ENCODE assay signal across 8 cellular contexts in the genomic region with DNA sequence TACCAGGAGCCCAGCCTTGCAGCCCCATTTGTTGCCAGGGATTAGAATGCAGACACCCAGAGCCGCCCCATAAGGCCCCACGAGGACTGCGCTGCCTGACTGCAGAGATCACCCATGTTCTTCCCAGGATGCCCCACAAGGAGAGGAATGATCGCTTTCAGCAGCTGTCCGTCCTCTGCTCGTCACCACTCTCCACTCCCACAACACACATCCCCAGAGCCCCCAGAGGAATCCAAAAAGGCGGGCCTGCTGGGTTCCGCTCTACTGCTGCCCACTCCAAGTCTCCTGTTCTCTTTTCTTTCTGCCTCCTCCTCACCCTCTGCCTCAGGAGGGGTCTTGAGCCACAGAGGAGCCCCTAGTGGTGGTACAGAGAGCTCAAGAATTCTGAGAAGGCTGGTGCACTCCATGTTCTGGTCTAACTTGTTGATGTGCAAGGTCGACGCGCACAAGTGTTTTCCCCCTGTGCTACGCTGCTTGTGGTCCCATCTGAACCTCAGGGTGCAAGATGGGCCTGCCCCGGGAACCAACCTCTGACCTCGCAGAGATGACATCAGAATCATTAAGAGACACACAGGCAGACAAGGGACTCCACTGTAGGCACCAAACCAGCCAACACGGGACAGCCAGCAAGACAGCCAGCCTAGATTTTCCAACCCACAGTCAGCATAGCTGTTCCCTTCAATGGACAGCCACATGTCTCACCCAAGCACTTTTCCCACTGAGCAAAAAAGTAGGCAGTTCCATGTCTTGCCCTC.
DNase-seq lines count a peak whose midpoint lies in the region; ATAC-seq, FAIRE-seq and TF ChIP-seq lines count a peak whose summit lies in the region.

No MANE protein-coding gene starts in this region.

- no peaks in the 10 kb centered on the region for H3K36me3 ChIP-seq in DOHH2 (ENCODE audit: control insufficient read depth, low read length)
- H3K36me3 ChIP-seq in RWPE2 (ENCODE audit: low read depth), result peaks cover 22% of the 10 kb centered on the region
- no peaks in the 10 kb centered on the region for H3K36me3 ChIP-seq in parathyroid adenoma (ENCODE audit: control insufficient read depth, insufficient read depth, low read length)

- DNase-seq in RWPE2 (ENCODE audit: low spot score) (no peak), fibroblast of mammary gland (ENCODE audit: low read depth) (peak; percentile 46), HTR-8/SVneo (ENCODE audit: insufficient read length, low spot score) (no peak), midbrain (lab: John Stamatoyannopoulos, UW) (no peak)

- H3K27me3 ChIP-seq in DOHH2 (ENCODE audit: control insufficient read depth, low read length), result no peaks in the 10 kb centered on the region
- no peaks in the 10 kb centered on the region for H3K27me3 ChIP-seq in RWPE2 (ENCODE audit: insufficient read depth, poor library complexity, severe bottlenecking)
- H3K27me3 ChIP-seq in parathyroid adenoma (ENCODE audit: control insufficient read depth, insufficient read depth, low read length), result no peaks in the 10 kb centered on the region

- H3K27ac ChIP-seq in DOHH2 (ENCODE audit: low read depth, low read length) (no peak overlapping the region), RWPE2 (ENCODE audit: poor library complexity, severe bottlenecking) (peak overlapping the region; percentile 100), parathyroid adenoma (peak overlapping the region; percentile 81)

- no peak overlapping the region for H2AFZ ChIP-seq in parathyroid adenoma

- H3K4me1 ChIP-seq in DOHH2 (ENCODE audit: control insufficient read depth, low read length) (peaks cover 16% of the 10 kb centered on the region), RWPE2 (ENCODE audit: insufficient read depth, poor library complexity, severe bottlenecking) (peaks cover 97% of the 10 kb centered on the region), parathyroid adenoma (peaks cover 57% of the 10 kb centered on the region)

- H3K9ac ChIP-seq in parathyroid adenoma, result no peak overlapping the region

- H3K9me2 ChIP-seq in DOHH2 (replicated peaks; ENCODE audit: control insufficient read depth, low read length), result no peaks in the 10 kb centered on the region

- FAIRE-seq in HTR-8/SVneo (lab: Jason Lieb, UNC), result no peak

- no peaks in the 10 kb centered on the region for H3F3A ChIP-seq in DOHH2 (ENCODE audit: control insufficient read depth, insufficient read depth)

- peak; percentile 52 for TF ChIP-seq CTCF in DOHH2 (IDR thresholded peaks at IDR 0.05; ENCODE audit: low read depth, low read length, poor library complexity, severe bottlenecking)
- no peak for TF ChIP-seq CTCF in RWPE2 (IDR thresholded peaks at IDR 0.05; ENCODE audit: poor library complexity, severe bottlenecking)
- TF ChIP-seq CTCF in fibroblast of mammary gland (conservative IDR thresholded peaks at IDR 0.05; ENCODE audit: control insufficient read depth, insufficient read depth, low read depth, low read length), result peak; percentile 31
- no peak for TF ChIP-seq CTCF in parathyroid adenoma (IDR thresholded peaks at IDR 0.05)

- H3K4me2 ChIP-seq in DOHH2 (ENCODE audit: low read length) (no peak overlapping the region), parathyroid adenoma (ENCODE audit: low read length) (peak overlapping the region; percentile 66)

- ATAC-seq in RWPE2 (ENCODE audit: low read depth) (no peak), GM21381 (IDR thresholded peaks at IDR 0.05; ENCODE audit: unreplicated experiment) (no peak), HG02588 (IDR thresholded peaks at IDR 0.05; ENCODE audit: unreplicated experiment) (no peak)

- H3K9me3 ChIP-seq in DOHH2 (ENCODE audit: control insufficient read depth, insufficient read depth, low read length), result no peaks in the 10 kb centered on the region
- no peaks in the 10 kb centered on the region for H3K9me3 ChIP-seq in RWPE2 (ENCODE audit: severe bottlenecking)
- no peaks in the 10 kb centered on the region for H3K9me3 ChIP-seq in parathyroid adenoma (ENCODE audit: control insufficient read depth, low read length)

- H4K20me1 ChIP-seq in DOHH2 (ENCODE audit: control insufficient read depth, insufficient read depth, low read depth, low read length), result no peaks in the 10 kb centered on the region

- H3K79me2 ChIP-seq in DOHH2 (ENCODE audit: control insufficient read depth, low read length), result no peaks in the 10 kb centered on the region
- H3K79me2 ChIP-seq in parathyroid adenoma, result peaks cover 51% of the 10 kb centered on the region

- H3K4me3 ChIP-seq in DOHH2 (ENCODE audit: low read length) (no peak overlapping the region), RWPE2 (ENCODE audit: severe bottlenecking) (no peak overlapping the region), fibroblast of mammary gland (ENCODE audit: control insufficient read depth, low read depth, low read length) (no peak overlapping the region), parathyroid adenoma (ENCODE audit: low read depth, low read length) (peak overlapping the region; percentile 23)

Comparison
In these comparisons a context has a peak if more than half of its experiments do, and no peak if none do; other contexts are left out.
1. CTCF ChIP-seq: peak in DOHH2 (single experiment) and fibroblast of mammary gland (single experiment); none in RWPE2 (single experiment) and parathyroid adenoma (single experiment).